Comparison of ENCODE assay signal across 8 cellular contexts in genomic region chr17:17749025-17749772, GRCh38.
DNase-seq lines count a peak whose midpoint lies in the region; ATAC-seq and TF ChIP-seq lines count a peak whose summit lies in the region.

No MANE protein-coding gene starts in this region.

- peaks cover 36% of the 10 kb centered on the region for H3K4me1 Mint-ChIP-seq in CD14-positive monocyte

- intact Hi-C loops in CD14-positive monocyte (cut with micrococcal nuclease) = no loop called here
- intact Hi-C loops in Panc1 (cut with micrococcal nuclease; ENCODE audit: unreplicated experiment) = no loop called here
- intact Hi-C loops in sciatic nerve (cut with DNase I) = no loop called here

- H3K27ac Mint-ChIP-seq in CD14-positive monocyte = peak overlapping the region; percentile 86 to 98 (median 95)

- POLR2A ChIA-PET in Panc1 (lab: Charles Lee) = no interaction called here

- ATAC-seq in Panc1 (no peak), sciatic nerve (no peak)

- no peak overlapping the region for H3K4me3 Mint-ChIP-seq in CD14-positive monocyte

- TF ChIP-seq CTCF in CD14-positive monocyte (IDR thresholded peaks at IDR 0.05) (no peak), Panc1 (IDR thresholded peaks at IDR 0.05) (no peak)

- H3K4me1 ChIP-seq in Panc1 (ENCODE audit: control insufficient read depth, insufficient read depth, low read length) (peaks cover 40% of the 10 kb centered on the region), iPS-20b (ENCODE audit: insufficient read depth, low read length) (peaks cover 23% of the 10 kb centered on the region; the same call in 1 of the 2 replicates)

- in situ Hi-C loops in Panc1 (cut with HindIII; ENCODE audit: low pct_unique_long_range_greater_than_20kb, low sequenced_read_pairs) = no loop called here

- H3K9me3 ChIP-seq in Panc1 (ENCODE audit: control insufficient read depth, insufficient read depth, low read depth, low read length) = no peaks in the 10 kb centered on the region
- no peaks in the 10 kb centered on the region for H3K9me3 ChIP-seq in iPS-20b (ENCODE audit: insufficient read depth, low read depth, low read length)

- no peak for DNase-seq in CD14-positive monocyte (ENCODE audit: low spot score)
- DNase-seq in Panc1 (ENCODE audit: low read depth, low spot score) = no peak
- no peak for DNase-seq in sciatic nerve (ENCODE audit: low spot score)
- no peak for DNase-seq in HuH-7 (ENCODE audit: low spot score)
- no peak for DNase-seq in COLO668 (lab: John Stamatoyannopoulos, UW; ENCODE audit: unreplicated experiment)
- DNase-seq in NCI-H2029 (lab: John Stamatoyannopoulos, UW) = no peak

- peak; percentile 20 for TF ChIP-seq POLR2A in GM19099 (IDR thresholded peaks at IDR 0.05; ENCODE audit: extremely low read depth, insufficient read length, low read depth)

- peaks cover 0 to 3% (median 0%) of the 10 kb centered on the region in 3 donors for H3K27me3 Mint-ChIP-seq in CD14-positive monocyte (ENCODE audit: low read depth in 3 of 3)

- H3K36me3 ChIP-seq in Panc1 (ENCODE audit: control insufficient read depth, insufficient read depth, low read length) (no peaks in the 10 kb centered on the region), iPS-20b (ENCODE audit: insufficient read depth, low read depth, low read length) (no peaks in the 10 kb centered on the region)

- H3K9ac ChIP-seq in iPS-20b (ENCODE audit: low read depth, low read length) = peak overlapping the region; percentile 17; the same call in 1 of the 2 replicates

- H3K27ac ChIP-seq in Panc1 (ENCODE audit: low read length) = peak overlapping the region; percentile 31; the same call in 1 of the 2 replicates
- peak overlapping the region; percentile 14 for H3K27ac ChIP-seq in iPS-20b (ENCODE audit: low read length)

- BruUV-seq in Panc1 (replicated peaks; lab: Mats Ljungman, UMichigan) = no TSS peak

- H3K27me3 ChIP-seq in Panc1 (ENCODE audit: control insufficient read depth, insufficient read depth, low read length) (no peaks in the 10 kb centered on the region), iPS-20b (ENCODE audit: insufficient read depth, low read length) (no peaks in the 10 kb centered on the region)

- CTCF ChIA-PET in Panc1 (lab: Charles Lee) = no interaction called here

- H3K4me3 ChIP-seq in Panc1 (ENCODE audit: low read depth in 2 of 2, low read length in 2 of 2) = no peak overlapping the region
- peak overlapping the region; percentile 22; the same call in 1 of the 2 replicates for H3K4me3 ChIP-seq in iPS-20b (ENCODE audit: low read length)

- peaks cover 2 to 4% of the 10 kb centered on the region in 2 donors for H3K36me3 Mint-ChIP-seq in CD14-positive monocyte

- H3K9me3 Mint-ChIP-seq in CD14-positive monocyte = no peaks in the 10 kb centered on the region
